In genomic region chr19:13102666-13103584, GRCh38 we compare ENCODE assay signal across 8 cellular contexts. TPM values are rescaled to one million over a fixed set of nuclear protein-coding genes. Genes with fewer than 3 reads are reported as not detected.
DNase-seq lines count a peak whose midpoint lies in the region; ATAC-seq and TF ChIP-seq lines count a peak whose summit lies in the region.

Gene LYL1, minus strand, starts transcription at chr19:13102858. Its CDS starts 1,687 bp downstream, at chr19:13101171.

- H3K4me2 ChIP-seq in OCI-LY3 (ENCODE audit: low read length): peak within 1 kb of the TSS; percentile 100

- TF ChIP-seq EP300 in stomach (IDR thresholded peaks at IDR 0.05): no peak

- H3K4me1 ChIP-seq in ES-I3 (ENCODE audit: insufficient read depth, low read length) (peaks cover 5% of the 10 kb centered on the region; the same call in 1 of the 2 replicates), OCI-LY3 (ENCODE audit: low read length) (peaks cover 50% of the 10 kb centered on the region), stomach (peaks cover 37 to 78% (median 59%) of the 10 kb centered on the region in 4 donors)

- no peaks in the 10 kb centered on the region for H3K27me3 ChIP-seq in OCI-LY3 (ENCODE audit: low read depth, low read length)
- H3K27me3 ChIP-seq in brain microvascular endothelial cell (replicated peaks): no peaks in the 10 kb centered on the region
- H3K27me3 ChIP-seq in stomach: peaks cover 0 to 3% (median 0%) of the 10 kb centered on the region in 3 donors
- H3K27me3 ChIP-seq in MG63: no peaks in the 10 kb centered on the region

- DNase-seq in brain microvascular endothelial cell (no peak), left kidney (ENCODE audit: low read depth, low spot score) (peak; percentile 70), stomach (peak; percentile 86), MG63 (no peak), NCI-H2107 treated with DMSO at 0.1 percent for 48 hours (lab: John Stamatoyannopoulos, UW; ENCODE audit: unreplicated experiment) (no peak)

- no peaks in the 10 kb centered on the region for H3K9me3 ChIP-seq in ES-I3 (ENCODE audit: control insufficient read depth, insufficient read depth, low read length)
- no peaks in the 10 kb centered on the region for H3K9me3 ChIP-seq in OCI-LY3 (ENCODE audit: insufficient read depth, low read length)
- H3K9me3 ChIP-seq in stomach: no peaks in the 10 kb centered on the region
- no peaks in the 10 kb centered on the region for H3K9me3 ChIP-seq in MG63

- H3K4me3 ChIP-seq in OCI-LY3 (ENCODE audit: low read length): peak within 1 kb of the TSS; percentile 90
- peak within 1 kb of the TSS; percentile 34 for H3K4me3 ChIP-seq in brain microvascular endothelial cell (ENCODE audit: low read depth, low read length)
- H3K4me3 ChIP-seq in stomach: peak within 1 kb of the TSS; percentile 39 to 53 (median 42)
- H3K4me3 ChIP-seq in MG63: no peak within 1 kb of the TSS

- in situ Hi-C loops in brain microvascular endothelial cell (cut with HindIII; ENCODE audit: low pct_ligation_motif_present, low sequenced_read_pairs): no loop called here

- ATAC-seq in GM21529 (IDR thresholded peaks at IDR 0.05; ENCODE audit: unreplicated experiment): peak; percentile 45

- peaks cover 5% of the 10 kb centered on the region for H3K36me3 ChIP-seq in ES-I3 (ENCODE audit: insufficient read depth, low read length)
- peaks cover 24% of the 10 kb centered on the region for H3K36me3 ChIP-seq in OCI-LY3 (replicated peaks; ENCODE audit: low read depth, low read length)
- peaks cover 12% of the 10 kb centered on the region for H3K36me3 ChIP-seq in brain microvascular endothelial cell (replicated peaks)
- H3K36me3 ChIP-seq in stomach: peaks cover 0 to 22% (median 17%) of the 10 kb centered on the region in 4 donors
- peaks cover 73% of the 10 kb centered on the region for H3K36me3 ChIP-seq in MG63

- H3K79me2 ChIP-seq in OCI-LY3 (ENCODE audit: low read length): peaks cover 15% of the 10 kb centered on the region

- TF ChIP-seq CTCF in OCI-LY3 (IDR thresholded peaks at IDR 0.05; ENCODE audit: low read depth, low read length) (no peak), brain microvascular endothelial cell (IDR thresholded peaks at IDR 0.05; ENCODE audit: low read depth, low read length, missing control alignments) (no peak), stomach (IDR thresholded peaks at IDR 0.05) (peak in 1 of 7 experiments; percentile 14)

- intact Hi-C loops in stomach (cut with DNase I; ENCODE audit: low total_unique reads): no loop called here

- peak within 1 kb of the TSS; percentile 99 for H3K27ac ChIP-seq in OCI-LY3 (ENCODE audit: low read length)
- no peak within 1 kb of the TSS for H3K27ac ChIP-seq in brain microvascular endothelial cell
- H3K27ac ChIP-seq in stomach: peak within 1 kb of the TSS; percentile 74 to 96 (median 86)

- WGBS in stomach, 5 donors: 0 to 2% (median 2%) methylated on average over 34 to 46 of the region's 47 CpGs

- H4K20me1 ChIP-seq in OCI-LY3 (ENCODE audit: insufficient read depth, low read length): peaks cover 5% of the 10 kb centered on the region; the same call in 1 of the 2 replicates

- peak within 1 kb of the TSS; percentile 16 for H3K9ac ChIP-seq in ES-I3 (ENCODE audit: low read depth, low read length)
- peak within 1 kb of the TSS; percentile 92 for H3K9ac ChIP-seq in OCI-LY3 (ENCODE audit: low read length)

- peak within 1 kb of the TSS; percentile 64; the same call in 1 of the 2 replicates for H2AFZ ChIP-seq in OCI-LY3 (ENCODE audit: low read depth, low read length)

- no peak for TF ChIP-seq POLR2A in stomach (IDR thresholded peaks at IDR 0.05)

RNA-seq across cellular contexts. Expression of gene LYL1, which starts in this region (rescaled TPM):
- total RNA-seq in stomach: 10 to 100 TPM in 2 of 5 donors, 1 to 10 TPM in 2, not detected in 1; 1.3 to 19.3 (median 7.6) TPM
- polyA plus RNA-seq in stomach: 1 to 10 TPM; 4.1 to 5.5 (median 5.0) TPM
- not detected in 2 replicates for total RNA-seq in MG63 (2014; rRNA removed; shearing (Covaris generic); ENCODE audit: low replicate concordance)

Comparison
In these comparisons a context has a peak if more than half of its experiments do, and no peak if none do; other contexts are left out.
1. DNase-seq: peak in left kidney (single experiment) and stomach (single experiment); none in brain microvascular endothelial cell (single experiment), MG63 (single experiment) and NCI-H2107 treated with DMSO at 0.1 percent for 48 hours (single experiment).